In the genomic region with DNA sequence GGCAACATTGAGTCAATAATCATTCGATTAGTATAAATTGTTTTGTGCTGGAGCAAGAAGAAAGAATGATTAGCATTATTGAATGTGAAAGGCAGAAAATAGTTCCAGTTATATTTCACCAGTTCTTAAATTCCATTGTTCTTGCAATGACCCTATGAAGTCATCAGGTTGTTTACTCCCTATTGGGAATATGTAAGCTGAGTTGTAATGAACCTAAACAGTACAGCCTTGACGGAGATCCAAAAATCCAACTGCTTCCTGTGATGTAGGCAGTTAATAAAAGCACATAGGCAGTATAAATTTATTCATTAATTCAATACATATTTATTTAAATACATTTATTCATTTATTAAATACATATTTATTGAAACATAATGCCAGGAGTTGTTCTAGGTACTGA, we compare ENCODE assay signal across 28 cellular contexts.
"Had no signal": no experiment of that assay in that cellular context is flagged by ENCODE, and none has a peak within 500 bp of the region (broad histone marks: within the 10 kb centered on the region; RNA-seq: fewer than 3 reads in every experiment).

No MANE protein-coding gene starts in this region.

- H3K36me3 ChIP-seq: cardiac muscle cell, gastroesophageal sphincter, heart right ventricle had no signal

- H3K27me3 ChIP-seq: body of pancreas, cardiac muscle cell, dorsolateral prefrontal cortex, gastroesophageal sphincter, heart right ventricle, hepatocyte had no signal

- H3K9me3 ChIP-seq: body of pancreas, gastroesophageal sphincter, heart right ventricle had no signal

- H3K4me3 ChIP-seq: body of pancreas, cardiac muscle cell, coronary artery, dorsolateral prefrontal cortex, gastroesophageal sphincter, heart right ventricle, hepatocyte had no signal

- DNase-seq: activated CD4-positive, alpha-beta T cell treated with anti-CD3 and anti-CD28 coated beads for 48 hours; activated CD4-positive, alpha-beta T cell treated with anti-CD3 and anti-CD28 coated beads, Interleukin-2, amount 50 U/mL, for 1 hour; activated CD4-positive, alpha-beta T cell treated with anti-CD3 and anti-CD28 coated beads, Interleukin-2, amount 50 U/mL, for 48 hours; activated CD8-positive, alpha-beta memory T cell treated with anti-CD3 and anti-CD28 coated beads for 24 hours; activated CD8-positive, alpha-beta T cell treated with anti-CD3 and anti-CD28 coated beads for 36 hours; activated gamma-delta T cell; activated naive CD4-positive, alpha-beta T cell; activated naive CD4-positive, alpha-beta T cell treated with anti-CD3 and anti-CD28 coated beads, Interleukin-2, amount 10 ng/mL, durations not matched to agents 7 days and 5 days; activated naive CD8-positive, alpha-beta T cell treated with anti-CD3 and anti-CD28 coated beads, Interleukin-2, amount 10 ng/mL, durations not matched to agents 7 days and 5 days; activated T-cell treated with anti-CD3 and anti-CD28 coated beads, Interleukin-2, amount 50 U/mL, for 1 hour; activated T-cell treated with anti-CD3 and anti-CD28 coated beads, Interleukin-2, amount 50 U/mL, for 72 hours; amygdala; aorta; body of pancreas; central memory CD4-positive, alpha-beta T cell; cerebellar nuclear complex; dorsolateral prefrontal cortex; effector memory CD4-positive, alpha-beta T cell; endodermal cell; foreskin melanocyte; heart right ventricle; T-helper 2 cell had no signal

- H3K4me1 ChIP-seq: body of pancreas, gastroesophageal sphincter, heart right ventricle had no signal

- ATAC-seq: activated CD8-positive, alpha-beta T cell treated with anti-CD3 and anti-CD28 coated beads for 36 hours; activated naive CD4-positive, alpha-beta T cell treated with anti-CD3 and anti-CD28 coated beads, Interleukin-2, amount 50 U/mL, for 72 hours; activated T-cell treated with anti-CD3 and anti-CD28 coated beads, Interleukin-2, amount 50 U/mL, for 72 hours; body of pancreas; esophagus mucosa; gastroesophageal sphincter; heart right ventricle had no signal
